In the genomic region with DNA sequence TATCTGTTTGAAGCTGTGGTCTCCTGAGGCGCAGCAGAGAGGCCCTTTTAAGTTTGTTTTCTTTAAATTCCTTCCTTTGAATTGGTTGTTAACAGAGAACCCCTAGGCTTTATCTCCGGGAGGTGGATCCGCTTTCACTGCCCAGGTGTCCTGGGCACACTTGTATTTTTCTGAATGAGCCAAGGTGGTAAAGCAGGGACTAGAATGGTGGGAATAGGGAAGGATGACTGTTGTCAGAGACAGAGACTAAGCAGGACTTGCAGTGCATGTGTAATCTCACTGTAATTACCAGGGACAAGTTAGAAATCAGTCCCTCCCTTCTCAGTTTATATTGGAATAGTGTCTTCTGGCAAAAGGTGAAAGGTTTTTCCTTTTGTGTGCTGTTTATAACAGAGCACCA, we compare ENCODE assay signal across 1 cellular context.
A peak's percentile ranks its signal among the peaks of the same experiment; 100 is the strongest.
TF ChIP-seq lines count a peak whose summit lies in the region.

No MANE protein-coding gene starts in this region.

TF ChIP-seq in WTC11, 78 proteins besides CTCF, POLR2A, EP300 and RAD21 (continued from another document):
- TF ChIP-seq, protein P1, sequence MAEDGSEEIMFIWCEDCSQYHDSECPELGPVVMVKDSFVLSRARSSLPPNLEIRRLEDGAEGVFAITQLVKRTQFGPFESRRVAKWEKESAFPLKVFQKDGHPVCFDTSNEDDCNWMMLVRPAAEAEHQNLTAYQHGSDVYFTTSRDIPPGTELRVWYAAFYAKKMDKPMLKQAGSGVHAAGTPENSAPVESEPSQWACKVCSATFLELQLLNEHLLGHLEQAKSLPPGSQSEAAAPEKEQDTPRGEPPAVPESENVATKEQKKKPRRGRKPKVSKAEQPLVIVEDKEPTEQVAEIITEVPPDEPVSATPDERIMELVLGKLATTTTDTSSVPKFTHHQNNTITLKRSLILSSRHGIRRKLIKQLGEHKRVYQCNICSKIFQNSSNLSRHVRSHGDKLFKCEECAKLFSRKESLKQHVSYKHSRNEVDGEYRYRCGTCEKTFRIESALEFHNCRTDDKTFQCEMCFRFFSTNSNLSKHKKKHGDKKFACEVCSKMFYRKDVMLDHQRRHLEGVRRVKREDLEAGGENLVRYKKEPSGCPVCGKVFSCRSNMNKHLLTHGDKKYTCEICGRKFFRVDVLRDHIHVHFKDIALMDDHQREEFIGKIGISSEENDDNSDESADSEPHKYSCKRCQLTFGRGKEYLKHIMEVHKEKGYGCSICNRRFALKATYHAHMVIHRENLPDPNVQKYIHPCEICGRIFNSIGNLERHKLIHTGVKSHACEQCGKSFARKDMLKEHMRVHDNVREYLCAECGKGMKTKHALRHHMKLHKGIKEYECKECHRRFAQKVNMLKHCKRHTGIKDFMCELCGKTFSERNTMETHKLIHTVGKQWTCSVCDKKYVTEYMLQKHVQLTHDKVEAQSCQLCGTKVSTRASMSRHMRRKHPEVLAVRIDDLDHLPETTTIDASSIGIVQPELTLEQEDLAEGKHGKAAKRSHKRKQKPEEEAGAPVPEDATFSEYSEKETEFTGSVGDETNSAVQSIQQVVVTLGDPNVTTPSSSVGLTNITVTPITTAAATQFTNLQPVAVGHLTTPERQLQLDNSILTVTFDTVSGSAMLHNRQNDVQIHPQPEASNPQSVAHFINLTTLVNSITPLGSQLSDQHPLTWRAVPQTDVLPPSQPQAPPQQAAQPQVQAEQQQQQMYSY (CRISPR knock-in tag; IDR thresholded peaks at IDR 0.05): no peak
- TF ChIP-seq ZNF423 (CRISPR knock-in tag; IDR thresholded peaks at IDR 0.05) (peak; percentile 87), PRRX2 (CRISPR knock-in tag; IDR thresholded peaks at IDR 0.05) (no peak), NFATC4 (CRISPR knock-in tag; IDR thresholded peaks at IDR 0.05) (no peak)
